Comparison of ENCODE assay signal across 8 cellular contexts in the genomic region with DNA sequence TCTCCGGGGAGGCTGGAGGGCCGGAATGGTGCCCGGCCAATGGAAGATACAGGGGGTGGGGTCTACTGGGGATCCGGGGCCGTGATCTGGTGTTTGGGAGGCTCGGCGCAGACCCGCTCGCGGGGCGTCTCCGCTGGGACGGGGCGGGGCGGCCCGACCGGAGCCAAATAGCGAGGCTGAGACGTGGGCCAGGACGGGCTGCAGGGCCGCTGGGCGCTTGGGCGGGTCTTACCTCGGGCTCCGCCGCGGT. TPM values are rescaled to one million over a fixed set of nuclear protein-coding genes. Genes with fewer than 3 reads are reported as not detected.
DNase-seq lines count a peak whose midpoint lies in the region; ATAC-seq and TF ChIP-seq lines count a peak whose summit lies in the region.

No MANE protein-coding gene starts in this region.

- H3K9me3 ChIP-seq in sigmoid colon = no peaks in the 10 kb centered on the region

- no peaks in the 10 kb centered on the region for H3K27me3 ChIP-seq in sigmoid colon

- TF ChIP-seq EP300 in sigmoid colon (IDR thresholded peaks at IDR 0.05) = no peak

- H3K4me1 ChIP-seq in sigmoid colon = peaks cover 0 to 50% (median 40%) of the 10 kb centered on the region in 4 donors

- peak overlapping the region; percentile 71 to 93 (median 80) for H3K4me3 ChIP-seq in sigmoid colon

- TF ChIP-seq CTCF in sigmoid colon (IDR thresholded peaks at IDR 0.05) = no peak

- intact Hi-C loops in left ventricle myocardium superior (cut with micrococcal nuclease) (no loop called here), sigmoid colon (cut with DNase I) (loop anchor here (2.0 to 5.0 kb wide), 4 partner anchors 37 to 665 kb away; a partner anchor contains a TSS)

- DNase-seq in AG20443 (ENCODE audit: low spot score) (peak; percentile 89), SW 1271 (lab: John Stamatoyannopoulos, UW) (peak; percentile 71 to 84), left ventricle myocardium superior (peak; percentile 90), sigmoid colon (peak; percentile 92), NCI-H1930 (lab: John Stamatoyannopoulos, UW) (no peak)
- peak; percentile 26 for DNase-seq in activated naive CD8-positive, alpha-beta T cell treated with anti-CD3 and anti-CD28 coated beads, Interleukin-2, amount 50 U/mL, for 16 hours (ENCODE audit: low read depth, low spot score)

- peak overlapping the region; percentile 92 to 98 (median 94) for H3K27ac ChIP-seq in sigmoid colon

- 0% methylated on average over 27 of the region's 27 CpGs for WGBS in sigmoid colon, 2 donors

- no peaks in the 10 kb centered on the region for H3K36me3 ChIP-seq in sigmoid colon

- ATAC-seq in GM19395 (IDR thresholded peaks at IDR 0.05; ENCODE audit: unreplicated experiment) (peak; percentile 68), HG03460 (IDR thresholded peaks at IDR 0.05; ENCODE audit: unreplicated experiment) (peak; percentile 49), left ventricle myocardium superior (peak; percentile 81)

- TF ChIP-seq POLR2A in sigmoid colon (IDR thresholded peaks at IDR 0.05) = no peak

RNA-seq across cellular contexts. Expression of a gene that starts 0.6 kb away (rescaled TPM):
- total RNA-seq in left ventricle myocardium superior (29.7 TPM), sigmoid colon (10 to 100 TPM; 55.8 to 80.0 (median 62.8) TPM)
- polyA plus RNA-seq in sigmoid colon = 1 to 10 TPM; 3.0 to 7.1 (median 3.0) TPM

RNA-seq across cellular contexts. Expression of a gene that starts 0.8 kb away (rescaled TPM):
- total RNA-seq in left ventricle myocardium superior = 6.3 TPM
- total RNA-seq in sigmoid colon = 1 to 10 TPM; 1.8 to 4.3 (median 2.0) TPM
- 1 to 10 TPM; 1.2 to 3.0 (median 1.6) TPM for polyA plus RNA-seq in sigmoid colon

Comparison
In these comparisons a context has a peak if more than half of its experiments do, and no peak if none do; other contexts are left out.
1. DNase-seq: peak in AG20443 (single experiment), SW 1271 (2 of 2), activated naive CD8-positive, alpha-beta T cell treated with anti-CD3 and anti-CD28 coated beads, Interleukin-2, amount 50 U/mL, for 16 hours (single experiment), left ventricle myocardium superior (single experiment) and sigmoid colon (single experiment); none in NCI-H1930 (0 of 2).
2. Peak in every context shown above with its lines, with median percentiles within 50 percentile points of each other: ATAC-seq.